1 cellular context compared by ENCODE assay signal in genomic region chr7:106625678-106626301, GRCh38.
TF ChIP-seq lines count a peak whose summit lies in the region.

No MANE protein-coding gene starts in this region.

TF ChIP-seq in K562, 482 proteins besides CTCF, POLR2A, EP300 and RAD21 (continued from another document and continues in another):
- TF ChIP-seq, protein P1, sequence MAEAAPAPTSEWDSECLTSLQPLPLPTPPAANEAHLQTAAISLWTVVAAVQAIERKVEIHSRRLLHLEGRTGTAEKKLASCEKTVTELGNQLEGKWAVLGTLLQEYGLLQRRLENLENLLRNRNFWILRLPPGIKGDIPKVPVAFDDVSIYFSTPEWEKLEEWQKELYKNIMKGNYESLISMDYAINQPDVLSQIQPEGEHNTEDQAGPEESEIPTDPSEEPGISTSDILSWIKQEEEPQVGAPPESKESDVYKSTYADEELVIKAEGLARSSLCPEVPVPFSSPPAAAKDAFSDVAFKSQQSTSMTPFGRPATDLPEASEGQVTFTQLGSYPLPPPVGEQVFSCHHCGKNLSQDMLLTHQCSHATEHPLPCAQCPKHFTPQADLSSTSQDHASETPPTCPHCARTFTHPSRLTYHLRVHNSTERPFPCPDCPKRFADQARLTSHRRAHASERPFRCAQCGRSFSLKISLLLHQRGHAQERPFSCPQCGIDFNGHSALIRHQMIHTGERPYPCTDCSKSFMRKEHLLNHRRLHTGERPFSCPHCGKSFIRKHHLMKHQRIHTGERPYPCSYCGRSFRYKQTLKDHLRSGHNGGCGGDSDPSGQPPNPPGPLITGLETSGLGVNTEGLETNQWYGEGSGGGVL (CRISPR knock-in tag; IDR thresholded peaks at IDR 0.05) = no peak
- no peak for TF ChIP-seq SREBF1 (IDR thresholded peaks at IDR 0.05; ENCODE audit: borderline replicate concordance, low read depth, low read length)
- TF ChIP-seq, protein P2, sequence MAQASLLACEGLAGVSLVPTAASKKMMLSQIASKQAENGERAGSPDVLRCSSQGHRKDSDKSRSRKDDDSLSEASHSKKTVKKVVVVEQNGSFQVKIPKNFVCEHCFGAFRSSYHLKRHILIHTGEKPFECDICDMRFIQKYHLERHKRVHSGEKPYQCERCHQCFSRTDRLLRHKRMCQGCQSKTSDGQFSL (CRISPR knock-in tag; IDR thresholded peaks at IDR 0.05) = no peak
- TF ChIP-seq, protein P2 (tag; IDR thresholded peaks at IDR 0.05) = 0 out of 4 replicates have a peak, but pooled peaks have one; percentile 21 to 41
- TF ChIP-seq GTF2A2 (tag; IDR thresholded peaks at IDR 0.05) = no peak
- TF ChIP-seq ZNF165 (CRISPR knock-in tag; IDR thresholded peaks at IDR 0.05; ENCODE audit: borderline replicate concordance) = no peak
- TF ChIP-seq YY1 (IDR thresholded peaks at IDR 0.05; ENCODE audit: borderline replicate concordance in 1 of 3, control insufficient read depth in 1 of 3, extremely low read depth in 1 of 3, insufficient read depth in 3 of 3, insufficient read length in 1 of 3, insufficient replicate concordance in 2 of 3, low read depth in 1 of 3, low read length in 2 of 3) = peak in 2 of 3 experiments; percentile 43 to 77
- no peak for TF ChIP-seq FOXP1 (CRISPR knock-in tag; IDR thresholded peaks at IDR 0.05)
- no peak for TF ChIP-seq BRCA1 (IDR thresholded peaks at IDR 0.05)
- no peak for TF ChIP-seq BRCA1 (CRISPR knock-in tag; IDR thresholded peaks at IDR 0.05)
- no peak for TF ChIP-seq NFXL1 (CRISPR knock-in tag; IDR thresholded peaks at IDR 0.05)
- TF ChIP-seq RAD51 (IDR thresholded peaks at IDR 0.05; ENCODE audit: borderline replicate concordance, low read depth) = peak; percentile 56; the same call in 1 of the 2 replicates
- TF ChIP-seq ZNF583 (CRISPR knock-in tag; IDR thresholded peaks at IDR 0.05) = no peak
- no peak for TF ChIP-seq HNRNPUL1 (IDR thresholded peaks at IDR 0.05; ENCODE audit: low read length)
- peak; percentile 71 for TF ChIP-seq ELF1 (tag; IDR thresholded peaks at IDR 0.05)
- peak; percentile 65 for TF ChIP-seq ZBTB33 (CRISPR knock-in tag; IDR thresholded peaks at IDR 0.05)
- TF ChIP-seq SMARCE1 (IDR thresholded peaks at IDR 0.05) = 0 out of 2 replicates have a peak, but pooled peaks have one; percentile 28
- TF ChIP-seq FOXM1 (IDR thresholded peaks at IDR 0.05; ENCODE audit: low read depth) = no peak
- no peak for TF ChIP-seq FOXM1 (CRISPR knock-in tag; IDR thresholded peaks at IDR 0.05; ENCODE audit: low read depth)
- peak; percentile 45; the same call in 1 of the 2 replicates for TF ChIP-seq KLF13 (tag; IDR thresholded peaks at IDR 0.05; ENCODE audit: borderline replicate concordance, low read depth)
- TF ChIP-seq SNRNP70 (optimal IDR thresholded peaks at IDR 0.05; ENCODE audit: low read depth, low read length) = no peak
- TF ChIP-seq, protein P3, sequence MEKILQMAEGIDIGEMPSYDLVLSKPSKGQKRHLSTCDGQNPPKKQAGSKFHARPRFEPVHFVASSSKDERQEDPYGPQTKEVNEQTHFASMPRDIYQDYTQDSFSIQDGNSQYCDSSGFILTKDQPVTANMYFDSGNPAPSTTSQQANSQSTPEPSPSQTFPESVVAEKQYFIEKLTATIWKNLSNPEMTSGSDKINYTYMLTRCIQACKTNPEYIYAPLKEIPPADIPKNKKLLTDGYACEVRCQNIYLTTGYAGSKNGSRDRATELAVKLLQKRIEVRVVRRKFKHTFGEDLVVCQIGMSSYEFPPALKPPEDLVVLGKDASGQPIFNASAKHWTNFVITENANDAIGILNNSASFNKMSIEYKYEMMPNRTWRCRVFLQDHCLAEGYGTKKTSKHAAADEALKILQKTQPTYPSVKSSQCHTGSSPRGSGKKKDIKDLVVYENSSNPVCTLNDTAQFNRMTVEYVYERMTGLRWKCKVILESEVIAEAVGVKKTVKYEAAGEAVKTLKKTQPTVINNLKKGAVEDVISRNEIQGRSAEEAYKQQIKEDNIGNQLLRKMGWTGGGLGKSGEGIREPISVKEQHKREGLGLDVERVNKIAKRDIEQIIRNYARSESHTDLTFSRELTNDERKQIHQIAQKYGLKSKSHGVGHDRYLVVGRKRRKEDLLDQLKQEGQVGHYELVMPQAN (IDR thresholded peaks at IDR 0.05; ENCODE audit: borderline replicate concordance) = no peak
- TF ChIP-seq, protein P4, sequence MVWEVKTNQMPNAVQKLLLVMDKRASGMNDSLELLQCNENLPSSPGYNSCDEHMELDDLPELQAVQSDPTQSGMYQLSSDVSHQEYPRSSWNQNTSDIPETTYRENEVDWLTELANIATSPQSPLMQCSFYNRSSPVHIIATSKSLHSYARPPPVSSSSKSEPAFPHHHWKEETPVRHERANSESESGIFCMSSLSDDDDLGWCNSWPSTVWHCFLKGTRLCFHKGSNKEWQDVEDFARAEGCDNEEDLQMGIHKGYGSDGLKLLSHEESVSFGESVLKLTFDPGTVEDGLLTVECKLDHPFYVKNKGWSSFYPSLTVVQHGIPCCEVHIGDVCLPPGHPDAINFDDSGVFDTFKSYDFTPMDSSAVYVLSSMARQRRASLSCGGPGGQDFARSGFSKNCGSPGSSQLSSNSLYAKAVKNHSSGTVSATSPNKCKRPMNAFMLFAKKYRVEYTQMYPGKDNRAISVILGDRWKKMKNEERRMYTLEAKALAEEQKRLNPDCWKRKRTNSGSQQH (CRISPR knock-in tag; IDR thresholded peaks at IDR 0.05) = no peak
- TF ChIP-seq OTX1 (CRISPR knock-in tag; IDR thresholded peaks at IDR 0.05) = no peak
- TF ChIP-seq, protein P5, sequence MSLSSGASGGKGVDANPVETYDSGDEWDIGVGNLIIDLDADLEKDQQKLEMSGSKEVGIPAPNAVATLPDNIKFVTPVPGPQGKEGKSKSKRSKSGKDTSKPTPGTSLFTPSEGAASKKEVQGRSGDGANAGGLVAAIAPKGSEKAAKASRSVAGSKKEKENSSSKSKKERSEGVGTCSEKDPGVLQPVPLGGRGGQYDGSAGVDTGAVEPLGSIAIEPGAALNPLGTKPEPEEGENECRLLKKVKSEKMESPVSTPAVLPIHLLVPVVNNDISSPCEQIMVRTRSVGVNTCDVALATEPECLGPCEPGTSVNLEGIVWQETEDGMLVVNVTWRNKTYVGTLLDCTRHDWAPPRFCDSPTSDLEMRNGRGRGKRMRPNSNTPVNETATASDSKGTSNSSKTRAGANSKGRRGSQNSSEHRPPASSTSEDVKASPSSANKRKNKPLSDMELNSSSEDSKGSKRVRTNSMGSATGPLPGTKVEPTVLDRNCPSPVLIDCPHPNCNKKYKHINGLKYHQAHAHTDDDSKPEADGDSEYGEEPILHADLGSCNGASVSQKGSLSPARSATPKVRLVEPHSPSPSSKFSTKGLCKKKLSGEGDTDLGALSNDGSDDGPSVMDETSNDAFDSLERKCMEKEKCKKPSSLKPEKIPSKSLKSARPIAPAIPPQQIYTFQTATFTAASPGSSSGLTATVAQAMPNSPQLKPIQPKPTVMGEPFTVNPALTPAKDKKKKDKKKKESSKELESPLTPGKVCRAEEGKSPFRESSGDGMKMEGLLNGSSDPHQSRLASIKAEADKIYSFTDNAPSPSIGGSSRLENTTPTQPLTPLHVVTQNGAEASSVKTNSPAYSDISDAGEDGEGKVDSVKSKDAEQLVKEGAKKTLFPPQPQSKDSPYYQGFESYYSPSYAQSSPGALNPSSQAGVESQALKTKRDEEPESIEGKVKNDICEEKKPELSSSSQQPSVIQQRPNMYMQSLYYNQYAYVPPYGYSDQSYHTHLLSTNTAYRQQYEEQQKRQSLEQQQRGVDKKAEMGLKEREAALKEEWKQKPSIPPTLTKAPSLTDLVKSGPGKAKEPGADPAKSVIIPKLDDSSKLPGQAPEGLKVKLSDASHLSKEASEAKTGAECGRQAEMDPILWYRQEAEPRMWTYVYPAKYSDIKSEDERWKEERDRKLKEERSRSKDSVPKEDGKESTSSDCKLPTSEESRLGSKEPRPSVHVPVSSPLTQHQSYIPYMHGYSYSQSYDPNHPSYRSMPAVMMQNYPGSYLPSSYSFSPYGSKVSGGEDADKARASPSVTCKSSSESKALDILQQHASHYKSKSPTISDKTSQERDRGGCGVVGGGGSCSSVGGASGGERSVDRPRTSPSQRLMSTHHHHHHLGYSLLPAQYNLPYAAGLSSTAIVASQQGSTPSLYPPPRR (CRISPR knock-in tag; IDR thresholded peaks at IDR 0.05; ENCODE audit: borderline replicate concordance) = no peak
- TF ChIP-seq ZNF589 (CRISPR knock-in tag; IDR thresholded peaks at IDR 0.05; ENCODE audit: low read depth) = peak; percentile 91
- TF ChIP-seq IRF1 (CRISPR knock-in tag; IDR thresholded peaks at IDR 0.05; ENCODE audit: borderline replicate concordance) = no peak
- TF ChIP-seq SP2 (IDR thresholded peaks at IDR 0.05; ENCODE audit: extremely low read depth, low read depth, low read length, poor library complexity, severe bottlenecking) = no peak
- peak; percentile 10; the same call in 1 of the 2 replicates for TF ChIP-seq ZNF449 (CRISPR knock-in tag; IDR thresholded peaks at IDR 0.05)
- TF ChIP-seq MECOM (CRISPR knock-in tag; IDR thresholded peaks at IDR 0.05) = 0 out of 2 replicates have a peak, but pooled peaks have one; percentile 11
- TF ChIP-seq ZNF133 (CRISPR knock-in tag; IDR thresholded peaks at IDR 0.05) = no peak
- TF ChIP-seq ZHX1 (conservative IDR thresholded peaks at IDR 0.05; ENCODE audit: low read length) = no peak
- no peak for TF ChIP-seq NCOR1 (IDR thresholded peaks at IDR 0.05)
- no peak for TF ChIP-seq SLC30A9 (CRISPR knock-in tag; IDR thresholded peaks at IDR 0.05)
- peak; percentile 43; the same call in 1 of the 2 replicates for TF ChIP-seq GATA2 (CRISPR knock-in tag; IDR thresholded peaks at IDR 0.05)
- TF ChIP-seq ZC3H8 (IDR thresholded peaks at IDR 0.05) = no peak
- TF ChIP-seq NR3C1 (CRISPR knock-in tag; IDR thresholded peaks at IDR 0.05) = no peak
- TF ChIP-seq, protein P6, sequence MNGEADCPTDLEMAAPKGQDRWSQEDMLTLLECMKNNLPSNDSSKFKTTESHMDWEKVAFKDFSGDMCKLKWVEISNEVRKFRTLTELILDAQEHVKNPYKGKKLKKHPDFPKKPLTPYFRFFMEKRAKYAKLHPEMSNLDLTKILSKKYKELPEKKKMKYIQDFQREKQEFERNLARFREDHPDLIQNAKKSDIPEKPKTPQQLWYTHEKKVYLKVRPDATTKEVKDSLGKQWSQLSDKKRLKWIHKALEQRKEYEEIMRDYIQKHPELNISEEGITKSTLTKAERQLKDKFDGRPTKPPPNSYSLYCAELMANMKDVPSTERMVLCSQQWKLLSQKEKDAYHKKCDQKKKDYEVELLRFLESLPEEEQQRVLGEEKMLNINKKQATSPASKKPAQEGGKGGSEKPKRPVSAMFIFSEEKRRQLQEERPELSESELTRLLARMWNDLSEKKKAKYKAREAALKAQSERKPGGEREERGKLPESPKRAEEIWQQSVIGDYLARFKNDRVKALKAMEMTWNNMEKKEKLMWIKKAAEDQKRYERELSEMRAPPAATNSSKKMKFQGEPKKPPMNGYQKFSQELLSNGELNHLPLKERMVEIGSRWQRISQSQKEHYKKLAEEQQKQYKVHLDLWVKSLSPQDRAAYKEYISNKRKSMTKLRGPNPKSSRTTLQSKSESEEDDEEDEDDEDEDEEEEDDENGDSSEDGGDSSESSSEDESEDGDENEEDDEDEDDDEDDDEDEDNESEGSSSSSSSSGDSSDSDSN (IDR thresholded peaks at IDR 0.05; ENCODE audit: borderline replicate concordance in 1 of 2, low read depth in 2 of 2, low read length in 2 of 2) = no peak
- TF ChIP-seq ZNF75A (CRISPR knock-in tag; IDR thresholded peaks at IDR 0.05) = 0 out of 2 replicates have a peak, but pooled peaks have one; percentile 32
- no peak for TF ChIP-seq ZNF696 (CRISPR knock-in tag; conservative IDR thresholded peaks at IDR 0.05)
- TF ChIP-seq DACH1 (IDR thresholded peaks at IDR 0.05; ENCODE audit: partially characterized antibody) = no peak
